ENCODE assay signal across 25 cellular contexts in genomic region chr20:58973866-58974265, GRCh38. TPM values are rescaled to one million over a fixed set of nuclear protein-coding genes. Genes with fewer than 3 reads are reported as not detected.
"Had no signal": no experiment of that assay in that cellular context is flagged by ENCODE, and none has a peak within 500 bp of the region (broad histone marks: within the 10 kb centered on the region; RNA-seq: fewer than 3 reads in every experiment).

No MANE protein-coding gene starts in this region.

- ATAC-seq: activated CD8-positive, alpha-beta memory T cell treated with anti-CD3 and anti-CD28 coated beads, Interleukin-2, amount 10 ng/mL, durations not matched to agents 7 days and 5 days; activated CD8-positive, alpha-beta T cell treated with anti-CD3 and anti-CD28 coated beads for 36 hours; activated T-cell treated with anti-CD3 and anti-CD28 coated beads, Interleukin-2, amount 50 U/mL, for 72 hours; gastrocnemius medialis; left lung; lower lobe of right lung; natural killer cell had no signal

- H3K27ac ChIP-seq: ascending aorta, cardiac muscle cell, colonic mucosa, dorsolateral prefrontal cortex, gastrocnemius medialis, left lung, lower lobe of right lung, neural progenitor cell, right atrium auricular region, tibial nerve had no signal

- H3K4me3 ChIP-seq: ascending aorta, cardiac muscle cell, colonic mucosa, dorsolateral prefrontal cortex, gastrocnemius medialis, left lung, lower lobe of right lung, neural progenitor cell, right atrium auricular region, tibial nerve had no signal

- DNase-seq: activated CD4-positive, alpha-beta T cell treated with anti-CD3 and anti-CD28 coated beads for 1 hour; activated CD4-positive, alpha-beta T cell treated with anti-CD3 and anti-CD28 coated beads, Interleukin-2, amount 10 ng/mL, durations not matched to agents 7 days and 5 days; activated CD8-positive, alpha-beta memory T cell treated with anti-CD3 and anti-CD28 coated beads, Interleukin-2, amount 10 ng/mL, durations not matched to agents 7 days and 5 days; activated CD8-positive, alpha-beta T cell treated with anti-CD3 and anti-CD28 coated beads for 36 hours; activated naive CD4-positive, alpha-beta T cell treated with Interleukin-2 at 50 U/mL for 16 hours; activated T-cell treated with anti-CD3 and anti-CD28 coated beads for 4 hours; activated T-cell treated with anti-CD3 and anti-CD28 coated beads, Interleukin-2, amount 50 U/mL, for 72 hours; cerebellar nuclear complex; colonic mucosa; dorsolateral prefrontal cortex; effector memory CD4-positive, alpha-beta T cell; gastrocnemius medialis; glutamatergic neuron; left lung; lower lobe of right lung; mesenchymal stem cell; natural killer cell; stimulated activated CD4-positive, alpha-beta T cell treated with anti-CD3 and anti-CD28 coated beads, Interleukin-15, amount 100 ng/mL, for 24 hours; stimulated activated naive CD4-positive, alpha-beta T cell treated with Interleukin-2 at 50 U/mL for 16 hours had no signal

- H3K36me3 ChIP-seq: ascending aorta, cardiac muscle cell, colonic mucosa, gastrocnemius medialis, left lung, lower lobe of right lung, neural progenitor cell, right atrium auricular region, tibial nerve had no signal

- H3K9me3 ChIP-seq: colonic mucosa had no signal

- FAIRE-seq: islet of Langerhans had no signal

- H3K27me3 ChIP-seq: ascending aorta, cardiac muscle cell, colonic mucosa, dorsolateral prefrontal cortex, gastrocnemius medialis, left lung, right atrium auricular region, tibial nerve had no signal

- H3K4me1 ChIP-seq: ascending aorta, colonic mucosa, gastrocnemius medialis, left lung, lower lobe of right lung, neural progenitor cell, right atrium auricular region, tibial nerve had no signal

RNA-seq across cellular contexts. Expression of gene TUBB1, which starts 45.4 kb away (rescaled TPM):
- polyA plus RNA-seq: cardiac muscle cell had no signal
